25 cellular contexts compared by ENCODE assay signal in the genomic region with DNA sequence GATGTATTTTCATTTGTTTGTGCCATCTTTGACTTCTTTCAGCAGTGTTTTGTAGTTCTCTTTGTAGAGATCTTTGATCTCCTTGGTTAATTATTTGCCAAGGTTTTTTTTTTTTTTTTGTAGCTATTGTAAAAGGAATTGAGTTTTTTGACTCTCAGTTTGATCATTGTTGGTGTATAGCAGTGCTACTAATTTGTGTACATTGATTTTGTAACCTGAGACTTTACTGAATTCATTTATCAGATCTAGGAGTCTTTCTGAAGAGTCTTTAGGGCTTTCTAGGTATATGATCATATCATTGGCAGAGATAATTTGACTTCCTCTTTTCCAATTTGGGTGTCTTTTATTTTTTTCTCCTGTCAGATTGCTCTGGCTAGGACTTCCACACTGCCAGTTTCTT.
"Had no signal": no experiment of that assay in that cellular context is flagged by ENCODE, and none has a peak within 500 bp of the region (broad histone marks: within the 10 kb centered on the region; RNA-seq: fewer than 3 reads in every experiment).

No MANE protein-coding gene starts in this region.

- H3K27ac Mint-ChIP-seq: activated CD4-positive, alpha-beta T cell treated with anti-CD3 and anti-CD28 coated beads, Interleukin-2, amount 10 ng/mL, durations not matched to agents 24 days and 14 days; activated CD8-positive, alpha-beta memory T cell treated with anti-CD3 and anti-CD28 coated beads, Interleukin-2, amount 10 ng/mL, durations not matched to agents 7 days and 5 days; activated naive CD8-positive, alpha-beta T cell treated with anti-CD3 and anti-CD28 coated beads, Interleukin-2, amount 50 U/mL, for 24 hours; activated T-cell treated with anti-CD3 and anti-CD28 coated beads, Interleukin-2, amount 50 U/mL, for 24 hours; activated T-helper 1 cell treated with anti-CD3 and anti-CD28 coated beads, Interleukin-12 subunit alpha, Interleukin-12 subunit beta, Interleukin-2, Interleukin-4 antibody, amounts not matched to agents 30 ng/mL and 10 ng/mL and 1 ng/mL, durations not matched to agents 14 hours and 24 hours and 36 hours; WTC11 had no signal

- H3K36me3 Mint-ChIP-seq: activated CD8-positive, alpha-beta memory T cell treated with anti-CD3 and anti-CD28 coated beads, Interleukin-2, amount 10 ng/mL, durations not matched to agents 7 days and 5 days; WTC11 had no signal

- ATAC-seq: activated CD8-positive, alpha-beta memory T cell treated with anti-CD3 and anti-CD28 coated beads, Interleukin-2, amount 10 ng/mL, durations not matched to agents 7 days and 5 days; activated naive CD8-positive, alpha-beta T cell treated with anti-CD3 and anti-CD28 coated beads, Interleukin-2, amount 50 U/mL, for 24 hours; body of pancreas; WTC11 had no signal

- DNase-seq: activated CD4-positive, alpha-beta T cell treated with anti-CD3 and anti-CD28 coated beads, Interleukin-2, amount 10 ng/mL, durations not matched to agents 24 days and 14 days; activated CD4-positive, alpha-beta T cell treated with anti-CD3 and anti-CD28 coated beads, Interleukin-2, amount 50 U/mL, for 48 hours; activated CD4-positive, CD25-positive, alpha-beta regulatory T cell treated with anti-CD3 and anti-CD28 coated beads, Interleukin-2, amount 50 U/mL, for 72 hours; activated CD8-positive, alpha-beta memory T cell treated with anti-CD3 and anti-CD28 coated beads, Interleukin-2, amount 10 ng/mL, durations not matched to agents 7 days and 5 days; activated effector memory CD4-positive, alpha-beta T cell treated with Interleukin-2 at 50 U/mL for 16 hours; activated naive CD4-positive, alpha-beta T cell; activated naive CD8-positive, alpha-beta T cell treated with anti-CD3 and anti-CD28 coated beads, Interleukin-2, amount 50 U/mL, for 24 hours; activated T-cell treated with anti-CD3 and anti-CD28 coated beads, Interleukin-2, amount 50 U/mL, for 24 hours; amniotic stem cell; body of pancreas; cortex of kidney; NCI-H1105 treated with DMSO at 0.1 percent for 48 hours; NCI-H1436 treated with DMSO at 0.1 percent for 48 hours; NCI-H187; NCI-H2081; NCI-H510A treated with DMSO at 0.1 percent for 48 hours; NCI-H69; NK-92 treated with Interleukin-12 subunit alpha and Interleukin-12 subunit beta, amount 100 ng/mL, for 24 hours; PC-9; SHP77 treated with DMSO at 0.1 percent for 48 hours; T-helper 1 cell had no signal

- H3K4me1 Mint-ChIP-seq: activated CD4-positive, alpha-beta T cell treated with anti-CD3 and anti-CD28 coated beads, Interleukin-2, amount 10 ng/mL, durations not matched to agents 24 days and 14 days; activated CD8-positive, alpha-beta memory T cell treated with anti-CD3 and anti-CD28 coated beads, Interleukin-2, amount 10 ng/mL, durations not matched to agents 7 days and 5 days; activated naive CD4-positive, alpha-beta T cell treated with anti-CD3 and anti-CD28 coated beads, Interleukin-2, amount 50 U/mL, for 24 hours; activated naive CD8-positive, alpha-beta T cell treated with anti-CD3 and anti-CD28 coated beads, Interleukin-2, amount 50 U/mL, for 24 hours; central memory CD8-positive, alpha-beta T cell had no signal

- H3K9me3 Mint-ChIP-seq: activated naive CD8-positive, alpha-beta T cell treated with anti-CD3 and anti-CD28 coated beads, Interleukin-2, amount 50 U/mL, for 24 hours; activated T-cell treated with anti-CD3 and anti-CD28 coated beads, Interleukin-2, amount 50 U/mL, for 24 hours; central memory CD8-positive, alpha-beta T cell had no signal

- H3K27me3 Mint-ChIP-seq: activated naive CD4-positive, alpha-beta T cell treated with anti-CD3 and anti-CD28 coated beads, Interleukin-2, amount 50 U/mL, for 24 hours; activated naive CD8-positive, alpha-beta T cell treated with anti-CD3 and anti-CD28 coated beads, Interleukin-2, amount 50 U/mL, for 24 hours; activated T-cell treated with anti-CD3 and anti-CD28 coated beads, Interleukin-2, amount 50 U/mL, for 24 hours had no signal

- H3K4me3 Mint-ChIP-seq: activated CD4-positive, alpha-beta T cell treated with anti-CD3 and anti-CD28 coated beads, Interleukin-2, amount 10 ng/mL, durations not matched to agents 24 days and 14 days; activated CD8-positive, alpha-beta memory T cell treated with anti-CD3 and anti-CD28 coated beads, Interleukin-2, amount 10 ng/mL, durations not matched to agents 7 days and 5 days; activated naive CD4-positive, alpha-beta T cell treated with anti-CD3 and anti-CD28 coated beads, Interleukin-2, amount 50 U/mL, for 24 hours; activated naive CD8-positive, alpha-beta T cell treated with anti-CD3 and anti-CD28 coated beads, Interleukin-2, amount 50 U/mL, for 24 hours; activated T-cell treated with anti-CD3 and anti-CD28 coated beads, Interleukin-2, amount 50 U/mL, for 24 hours; activated T-helper 1 cell treated with anti-CD3 and anti-CD28 coated beads, Interleukin-12 subunit alpha, Interleukin-12 subunit beta, Interleukin-2, Interleukin-4 antibody, amounts not matched to agents 30 ng/mL and 10 ng/mL and 1 ng/mL, durations not matched to agents 14 hours and 24 hours and 36 hours; central memory CD8-positive, alpha-beta T cell; WTC11 had no signal
